In the genomic region with DNA sequence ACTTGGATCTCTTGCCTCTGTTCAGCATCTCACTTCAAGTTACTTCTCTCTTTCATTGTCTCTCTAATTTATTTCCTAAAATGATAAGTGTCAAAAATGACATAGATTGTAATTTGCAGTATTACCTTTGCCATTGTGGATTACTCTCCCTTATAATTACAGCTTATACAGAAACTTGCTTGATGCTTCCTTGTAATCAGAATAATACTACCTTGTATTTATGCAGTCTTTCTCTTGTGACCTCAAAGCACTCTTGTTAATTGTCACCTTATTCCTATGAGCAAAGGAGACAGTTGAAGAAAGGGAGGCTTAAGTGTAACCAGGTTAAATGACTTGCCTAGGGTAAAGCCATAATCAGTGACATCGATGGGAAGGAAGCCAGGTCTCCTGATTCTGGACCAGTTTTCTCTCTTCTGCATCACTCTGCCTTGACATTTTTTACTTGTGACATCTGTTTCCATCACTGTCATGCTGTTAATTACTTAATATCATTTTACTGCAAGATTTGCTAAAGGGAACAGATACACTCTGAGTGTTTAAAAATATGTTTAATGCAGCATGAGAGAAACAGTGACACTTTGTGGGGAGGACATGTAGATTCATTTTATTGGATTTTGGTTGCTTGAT, we compare ENCODE assay signal across 29 cellular contexts.
"Had no signal": no experiment of that assay in that cellular context is flagged by ENCODE, and none has a peak within 500 bp of the region (broad histone marks: within the 10 kb centered on the region; RNA-seq: fewer than 3 reads in every experiment).

No MANE protein-coding gene starts in this region.

- H3K9me3 Mint-ChIP-seq: mesothelial cell of epicardium; naive B cell; nephron; neural progenitor cell; stimulated activated effector memory CD8-positive, alpha-beta T cell treated with anti-CD3 and anti-CD28 coated beads, Interleukin-12 subunit alpha, Interleukin-12 subunit beta, amount 100 ng/mL, for 72 hours had no signal

- H3K4me3 Mint-ChIP-seq: mesothelial cell of epicardium; naive B cell; nephron; neural progenitor cell; stimulated activated effector memory CD8-positive, alpha-beta T cell treated with anti-CD3 and anti-CD28 coated beads, Interleukin-12 subunit alpha, Interleukin-12 subunit beta, amount 100 ng/mL, for 72 hours had no signal

- ATAC-seq: foreskin keratinocyte; heart right ventricle; left cardiac atrium; left lung; mucosa of descending colon; sciatic nerve; stimulated activated effector memory CD8-positive, alpha-beta T cell treated with anti-CD3 and anti-CD28 coated beads, Interleukin-12 subunit alpha, Interleukin-12 subunit beta, amount 100 ng/mL, for 72 hours had no signal

- H3K4me3 ChIP-seq: esophagus muscularis mucosa, heart right ventricle, left lung, mucosa of descending colon, neural progenitor cell, right atrium auricular region, smooth muscle cell, stomach, thyroid gland, vagina had no signal

- H3K4me1 Mint-ChIP-seq: naive B cell; neural progenitor cell; stimulated activated effector memory CD8-positive, alpha-beta T cell treated with anti-CD3 and anti-CD28 coated beads, Interleukin-12 subunit alpha, Interleukin-12 subunit beta, amount 100 ng/mL, for 72 hours had no signal

- H3K27me3 Mint-ChIP-seq: naive B cell, progenitor cell of endocrine pancreas had no signal

- H3K36me3 Mint-ChIP-seq: mesothelial cell of epicardium; naive B cell; neural progenitor cell; stimulated activated effector memory CD8-positive, alpha-beta T cell treated with anti-CD3 and anti-CD28 coated beads, Interleukin-12 subunit alpha, Interleukin-12 subunit beta, amount 100 ng/mL, for 72 hours had no signal

- H3K27ac Mint-ChIP-seq: mesothelial cell of epicardium; naive B cell; nephron; neural progenitor cell; progenitor cell of endocrine pancreas; stimulated activated effector memory CD8-positive, alpha-beta T cell treated with anti-CD3 and anti-CD28 coated beads, Interleukin-12 subunit alpha, Interleukin-12 subunit beta, amount 100 ng/mL, for 72 hours had no signal

- H3K27me3 ChIP-seq: esophagus muscularis mucosa, foreskin keratinocyte, heart right ventricle, left lung, neural progenitor cell, right atrium auricular region, stomach, thyroid gland, vagina had no signal

- H3K9me3 ChIP-seq: esophagus muscularis mucosa, heart right ventricle, left lung, mucosa of descending colon, right atrium auricular region, stomach, thyroid gland, vagina had no signal

- H3K27ac ChIP-seq: esophagus muscularis mucosa, foreskin keratinocyte, heart right ventricle, left lung, neural progenitor cell, parathyroid adenoma, right atrium auricular region, stomach, thyroid gland, vagina had no signal

- H3K4me1 ChIP-seq: foreskin keratinocyte, heart right ventricle, left lung, neural progenitor cell, right atrium auricular region, thyroid gland, vagina had no signal

- H3K36me3 ChIP-seq: esophagus muscularis mucosa, heart right ventricle, left lung, neural progenitor cell, right atrium auricular region, stomach, thyroid gland, vagina had no signal

- DNase-seq: dermis blood vessel endothelial cell; effector memory CD4-positive, alpha-beta T cell; foreskin keratinocyte; glutamatergic neuron; heart right ventricle; hippocampal formation; left cardiac atrium; left lung; mesenchymal stem cell; mucosa of descending colon; naive B cell; stimulated activated CD4-positive, alpha-beta T cell treated with anti-CD3 and anti-CD28 coated beads, Interleukin-12 subunit alpha, Interleukin-12 subunit beta, amount 100 ng/mL, for 4 hours; stimulated activated CD4-positive, alpha-beta T cell treated with anti-CD3 and anti-CD28 coated beads, Interleukin-1b, Interleukin-23, amount 100 ng/mL, for 48 hours; stimulated activated CD4-positive, alpha-beta T cell treated with anti-CD3 and anti-CD28 coated beads, Interleukin-4, amount 100 ng/mL, for 1 hour; stimulated activated naive CD4-positive, alpha-beta T cell treated with Interleukin-2 at 50 U/mL for 16 hours; stomach; thyroid gland; trophoblast cell had no signal
